In genomic region chr3:59503441-59503840, GRCh38 we compare ENCODE assay signal across 13 cellular contexts.
DNase-seq lines count a peak whose midpoint lies in the region; ATAC-seq, FAIRE-seq and TF ChIP-seq lines count a peak whose summit lies in the region.
"Had no signal": no experiment of that assay in that cellular context is flagged by ENCODE, and none has a peak within 500 bp of the region (broad histone marks: within the 10 kb centered on the region; RNA-seq: fewer than 3 reads in every experiment).

No MANE protein-coding gene starts in this region.

- H3K4me1 ChIP-seq in ACC112 (ENCODE audit: control insufficient read depth, insufficient read depth, low read length, unreplicated experiment), result peaks cover 5% of the 10 kb centered on the region
- H3K4me1 ChIP-seq in osteoblast (ENCODE audit: insufficient read depth, low read length), result peaks cover 8% of the 10 kb centered on the region
- H3K4me1 ChIP-seq in tibial nerve, result no peaks in the 10 kb centered on the region
- H3K4me1 ChIP-seq: BLaER1 had no signal

- ATAC-seq in activated T-helper 17 cell treated with anti-CD3 and anti-CD28 coated beads, Interleukin-2, amount 50 U/mL, for 72 hours (replicated peaks), result no peak
- ATAC-seq: GM12878 had no signal

- TF ChIP-seq POLR2A in tibial nerve (IDR thresholded peaks at IDR 0.05), result no peak

- no peak for DNase-seq in GM18507 (ENCODE audit: extremely low spot score, insufficient read length, low read depth)
- DNase-seq in osteoblast (ENCODE audit: insufficient read length, low spot score, missing footprints), result no peak
- no peak for DNase-seq in tibial nerve (ENCODE audit: low spot score in 2 of 2)
- no peak for DNase-seq in SKM-1 treated with dmso at 0.1 percent for 144 hours (lab: John Stamatoyannopoulos, UW; ENCODE audit: unreplicated experiment)
- DNase-seq: AML-193, Calu3, DMS79, KG1 had no signal

- TF ChIP-seq EP300 in tibial nerve (IDR thresholded peaks at IDR 0.05), result no peak

- H2AFZ ChIP-seq in ACC112 (ENCODE audit: low read length, unreplicated experiment) (no peak overlapping the region), osteoblast (ENCODE audit: low read length) (no peak overlapping the region)

- H3K4me2 ChIP-seq in osteoblast (ENCODE audit: insufficient read depth, low read length), result no peak overlapping the region
- H3K4me2 ChIP-seq: BLaER1 had no signal

- TF ChIP-seq CTCF in osteoblast (IDR thresholded peaks at IDR 0.05; ENCODE audit: extremely low read depth, low read depth, low read length) (no peak), tibial nerve (IDR thresholded peaks at IDR 0.05) (no peak)

- no peaks in the 10 kb centered on the region for H3K27me3 Mint-ChIP-seq in activated T-helper 17 cell treated with anti-CD3 and anti-CD28 coated beads, Interleukin-2, amount 50 U/mL, for 72 hours
- H3K27me3 Mint-ChIP-seq: CD4-positive, CD25-positive, alpha-beta regulatory T cell had no signal

- H3K9me3 ChIP-seq in osteoblast (ENCODE audit: low read depth, low read length) (no peaks in the 10 kb centered on the region), tibial nerve (peaks cover 0 to 4% (median 0%) of the 10 kb centered on the region in 4 donors)
- H3K9me3 ChIP-seq: BLaER1 had no signal

- no peak overlapping the region for H3K4me3 Mint-ChIP-seq in activated T-helper 17 cell treated with anti-CD3 and anti-CD28 coated beads, Interleukin-2, amount 50 U/mL, for 72 hours

- peak overlapping the region; percentile 40; the same call in 1 of the 2 replicates for H3K27ac ChIP-seq in ACC112 (ENCODE audit: low read depth, low read length)
- H3K27ac ChIP-seq in osteoblast (ENCODE audit: low read depth, low read length), result peak overlapping the region; percentile 58
- H3K27ac ChIP-seq in tibial nerve, result no peak overlapping the region
- H3K27ac ChIP-seq: BLaER1 had no signal

- peak overlapping the region; percentile 52 for H3K27ac Mint-ChIP-seq in activated T-helper 17 cell treated with anti-CD3 and anti-CD28 coated beads, Interleukin-2, amount 50 U/mL, for 72 hours

- H3K4me1 Mint-ChIP-seq in activated T-helper 17 cell treated with anti-CD3 and anti-CD28 coated beads, Interleukin-2, amount 50 U/mL, for 72 hours, result peaks cover 5% of the 10 kb centered on the region

- H3K27me3 ChIP-seq in ACC112 (ENCODE audit: insufficient read depth, low read length) (no peaks in the 10 kb centered on the region), osteoblast (ENCODE audit: insufficient read depth, low read length) (no peaks in the 10 kb centered on the region), tibial nerve (no peaks in the 10 kb centered on the region)
- H3K27me3 ChIP-seq: BLaER1 had no signal

- WGBS in tibial nerve, 2 donors, result 92 to 99% methylated on average over 3 of the region's 3 CpGs

- H4K20me1 ChIP-seq in osteoblast (ENCODE audit: insufficient read depth, low read length), result no peaks in the 10 kb centered on the region
- H4K20me1 ChIP-seq: BLaER1 had no signal

- no peaks in the 10 kb centered on the region for H3K79me2 ChIP-seq in ACC112 (ENCODE audit: control insufficient read depth, insufficient read depth, low read length, unreplicated experiment)
- no peaks in the 10 kb centered on the region for H3K79me2 ChIP-seq in osteoblast (ENCODE audit: insufficient read depth, low read length)

- no peaks in the 10 kb centered on the region for H3K36me3 ChIP-seq in ACC112 (ENCODE audit: insufficient read depth, low read length)
- H3K36me3 ChIP-seq in osteoblast (ENCODE audit: insufficient read depth, low read length), result no peaks in the 10 kb centered on the region
- no peaks in the 10 kb centered on the region for H3K36me3 ChIP-seq in tibial nerve
- H3K36me3 ChIP-seq: BLaER1 had no signal

- no peak overlapping the region for H3K4me3 ChIP-seq in ACC112 (ENCODE audit: low read depth, low read length)
- H3K4me3 ChIP-seq in osteoblast (ENCODE audit: insufficient read depth, low read length), result no peak overlapping the region
- H3K4me3 ChIP-seq in tibial nerve, result no peak overlapping the region
- H3K4me3 ChIP-seq: BLaER1, GM12878 had no signal

- H3K9me3 Mint-ChIP-seq in activated T-helper 17 cell treated with anti-CD3 and anti-CD28 coated beads, Interleukin-2, amount 50 U/mL, for 72 hours, result no peaks in the 10 kb centered on the region

- no peaks in the 10 kb centered on the region for H3K36me3 Mint-ChIP-seq in activated T-helper 17 cell treated with anti-CD3 and anti-CD28 coated beads, Interleukin-2, amount 50 U/mL, for 72 hours (ENCODE audit: low read depth)
- H3K36me3 Mint-ChIP-seq: CD4-positive, CD25-positive, alpha-beta regulatory T cell had no signal

- FAIRE-seq in GM18507 (lab: Jason Lieb, UNC), result peak; percentile 52
- FAIRE-seq: GM12878 had no signal

Comparison
In these comparisons a context has a peak if more than half of its experiments do, and no peak if none do; other contexts are left out.
1. H3K27ac ChIP-seq: peak in ACC112 (single experiment) and osteoblast (single experiment); none in tibial nerve (0 of 4).